8 cellular contexts compared by ENCODE assay signal in the genomic region with DNA sequence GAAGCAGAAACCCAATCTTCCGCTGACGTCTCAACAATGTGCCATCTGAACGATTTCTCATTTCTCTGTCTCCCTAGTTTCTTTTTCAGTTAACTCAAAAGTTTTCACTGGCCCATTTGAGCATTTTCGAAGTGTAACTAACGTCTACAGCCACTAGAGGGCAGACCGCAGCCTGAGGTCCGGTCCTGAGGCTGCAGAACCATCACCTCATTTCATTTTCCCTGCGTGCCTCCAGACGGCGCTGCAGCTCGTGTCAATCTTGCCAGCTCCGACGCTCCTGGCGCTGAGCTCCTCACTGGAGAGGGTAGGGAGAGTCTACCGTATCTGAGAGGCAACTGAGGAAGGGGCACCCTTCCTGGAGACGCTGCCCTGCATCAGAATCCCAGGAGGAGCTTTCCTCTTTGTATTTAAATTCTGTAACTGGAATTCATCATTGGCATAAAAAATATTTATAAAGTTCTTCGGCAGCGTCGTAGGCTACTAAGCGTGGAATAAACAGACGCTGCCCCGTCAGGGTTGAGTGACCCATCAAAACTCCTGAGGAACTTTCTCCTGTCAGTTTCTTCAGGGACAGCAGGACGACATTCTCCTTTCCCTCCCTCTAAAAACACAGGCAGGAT. TPM values are rescaled to one million over a fixed set of nuclear protein-coding genes. Genes with fewer than 3 reads are reported as not detected.
DNase-seq lines count a peak whose midpoint lies in the region; ATAC-seq and TF ChIP-seq lines count a peak whose summit lies in the region.

No MANE protein-coding gene starts in this region.

- peaks cover 12% of the 10 kb centered on the region for H3K4me1 Mint-ChIP-seq in activated T-cell treated with anti-CD3 and anti-CD28 coated beads, Interleukin-2, amount 50 U/mL, for 24 hours (ENCODE audit: low read depth)
- peaks cover 22% of the 10 kb centered on the region for H3K4me1 Mint-ChIP-seq in nephron progenitor cell

- H2AFZ ChIP-seq in KMS-11 (ENCODE audit: low read depth): peak overlapping the region; percentile 80

- peak overlapping the region; percentile 47 for H3K27ac Mint-ChIP-seq in activated T-cell treated with anti-CD3 and anti-CD28 coated beads, Interleukin-2, amount 50 U/mL, for 24 hours
- no peak overlapping the region for H3K27ac Mint-ChIP-seq in nephron progenitor cell

- peak; percentile 97 for TF ChIP-seq CTCF in KMS-11 (conservative IDR thresholded peaks at IDR 0.05; ENCODE audit: low read depth, low read length)
- TF ChIP-seq CTCF in nephron progenitor cell (IDR thresholded peaks at IDR 0.05): peak; percentile 100

- H3K36me3 ChIP-seq in KMS-11 (ENCODE audit: insufficient read depth): no peaks in the 10 kb centered on the region

- no peaks in the 10 kb centered on the region for H4K20me1 ChIP-seq in KMS-11 (ENCODE audit: insufficient read depth)

- no peaks in the 10 kb centered on the region for H3K36me3 Mint-ChIP-seq in activated T-cell treated with anti-CD3 and anti-CD28 coated beads, Interleukin-2, amount 50 U/mL, for 24 hours (ENCODE audit: low read depth)
- no peaks in the 10 kb centered on the region for H3K36me3 Mint-ChIP-seq in nephron progenitor cell (ENCODE audit: low read depth)

- H3K4me2 ChIP-seq in KMS-11: peak overlapping the region; percentile 52

- H3K79me2 ChIP-seq in KMS-11 (ENCODE audit: insufficient read depth, low read depth): no peaks in the 10 kb centered on the region

- no peaks in the 10 kb centered on the region for H3K27me3 ChIP-seq in KMS-11 (ENCODE audit: insufficient read depth, low read depth)

- peak overlapping the region; percentile 23; the same call in 1 of the 2 replicates for H3K9ac ChIP-seq in KMS-11

- peaks cover 22% of the 10 kb centered on the region for H3K27me3 Mint-ChIP-seq in activated T-cell treated with anti-CD3 and anti-CD28 coated beads, Interleukin-2, amount 50 U/mL, for 24 hours
- H3K27me3 Mint-ChIP-seq in nephron progenitor cell (ENCODE audit: low read depth, poor library complexity): peaks cover 3% of the 10 kb centered on the region

- H3K27ac ChIP-seq in KMS-11: no peak overlapping the region

- H3K4me3 Mint-ChIP-seq in activated T-cell treated with anti-CD3 and anti-CD28 coated beads, Interleukin-2, amount 50 U/mL, for 24 hours: peak overlapping the region; percentile 31
- no peak overlapping the region for H3K4me3 Mint-ChIP-seq in nephron progenitor cell

- no peaks in the 10 kb centered on the region for H3K9me3 Mint-ChIP-seq in activated T-cell treated with anti-CD3 and anti-CD28 coated beads, Interleukin-2, amount 50 U/mL, for 24 hours
- no peaks in the 10 kb centered on the region for H3K9me3 Mint-ChIP-seq in nephron progenitor cell

- DNase-seq in DMS153 treated with DMSO at 0.1 percent for 48 hours (lab: John Stamatoyannopoulos, UW; ENCODE audit: unreplicated experiment) (peak; percentile 82), fibroblast of gingiva (ENCODE audit: low read depth) (peak; percentile 89), nephron progenitor cell (peak; percentile 79)
- peak; percentile 81 for DNase-seq in activated T-cell treated with anti-CD3 and anti-CD28 coated beads, Interleukin-2, amount 50 U/mL, for 24 hours
- DNase-seq in stimulated activated naive CD4-positive, alpha-beta T cell treated with Interleukin-2 at 50 U/mL for 16 hours (lab: John Stamatoyannopoulos, UW): peak; percentile 71

- no peak overlapping the region for H3K4me3 ChIP-seq in KMS-11 (IDR thresholded peaks at IDR 0.05; ENCODE audit: insufficient read depth, low read depth, low read length)

- ATAC-seq in GM21723 (IDR thresholded peaks at IDR 0.05; ENCODE audit: unreplicated experiment): peak; percentile 96

- H3K4me1 ChIP-seq in KMS-11 (ENCODE audit: low read depth, poor library complexity, severe bottlenecking): peaks cover 9% of the 10 kb centered on the region

TF ChIP-seq in PFSK-1, 5 proteins besides CTCF, POLR2A, EP300 and RAD21:
- TF ChIP-seq SIN3A (IDR thresholded peaks at IDR 0.05; ENCODE audit: borderline replicate concordance, insufficient read depth, low read length): no peak
- TF ChIP-seq FOXP2 (optimal IDR thresholded peaks at IDR 0.05; ENCODE audit: borderline replicate concordance, extremely low read depth, extremely low read length, insufficient read depth): peak; percentile 85
TF ChIP-seq in PFSK-1: peak in this region for 1.

RNA-seq across cellular contexts. Expression of a gene that starts 28.5 kb away (rescaled TPM):
- 50.7 TPM for polyA plus RNA-seq in PFSK-1 (2012; ENCODE audit: insufficient read length, low read depth)
